ENCODE assay signal across 10 cellular contexts in genomic region chr20:52047811-52048302, GRCh38.
A peak's percentile ranks its signal among the peaks of the same experiment; 100 is the strongest.
DNase-seq lines count a peak whose midpoint lies in the region; ATAC-seq lines count a peak whose summit lies in the region.
"Had no signal": no experiment of that assay in that cellular context is flagged by ENCODE, and none has a peak within 500 bp of the region (broad histone marks: within the 10 kb centered on the region; RNA-seq: fewer than 3 reads in every experiment).

No MANE protein-coding gene starts in this region.

- H3K4me3 Mint-ChIP-seq in activated T-helper 1 cell treated with anti-CD3 and anti-CD28 coated beads, Interleukin-12 subunit alpha, Interleukin-12 subunit beta, Interleukin-2, Interleukin-4 antibody, amounts not matched to agents 30 ng/mL and 10 ng/mL and 1 ng/mL, durations not matched to agents 14 hours and 24 hours and 36 hours: peak overlapping the region; percentile 48
- H3K4me3 Mint-ChIP-seq: activated B cell treated with CpG ODN at 0.5 μM for 24 hours had no signal

- peaks cover 34% of the 10 kb centered on the region for H3K4me1 Mint-ChIP-seq in activated T-helper 1 cell treated with anti-CD3 and anti-CD28 coated beads, Interleukin-12 subunit alpha, Interleukin-12 subunit beta, Interleukin-2, Interleukin-4 antibody, amounts not matched to agents 30 ng/mL and 10 ng/mL and 1 ng/mL, durations not matched to agents 14 hours and 24 hours and 36 hours (ENCODE audit: low read depth)

- peak; percentile 92 for ATAC-seq in stimulated activated naive CD8-positive, alpha-beta T cell treated with anti-CD3 and anti-CD28 coated beads, Interleukin-15, Interleukin-2, amounts not matched to agents 100 U/mL and 50 U/mL, for 24 hours
- ATAC-seq in GM21447 (IDR thresholded peaks at IDR 0.05; ENCODE audit: unreplicated experiment) (no peak), GM21529 (IDR thresholded peaks at IDR 0.05; ENCODE audit: unreplicated experiment) (no peak), HG03045 (IDR thresholded peaks at IDR 0.05; ENCODE audit: unreplicated experiment) (no peak)

- peak overlapping the region; percentile 84 for H3K27ac Mint-ChIP-seq in activated T-helper 1 cell treated with anti-CD3 and anti-CD28 coated beads, Interleukin-12 subunit alpha, Interleukin-12 subunit beta, Interleukin-2, Interleukin-4 antibody, amounts not matched to agents 30 ng/mL and 10 ng/mL and 1 ng/mL, durations not matched to agents 14 hours and 24 hours and 36 hours
- H3K27ac Mint-ChIP-seq: activated B cell treated with CpG ODN at 0.5 μM for 24 hours had no signal

- H3K36me3 Mint-ChIP-seq in activated T-helper 1 cell treated with anti-CD3 and anti-CD28 coated beads, Interleukin-12 subunit alpha, Interleukin-12 subunit beta, Interleukin-2, Interleukin-4 antibody, amounts not matched to agents 30 ng/mL and 10 ng/mL and 1 ng/mL, durations not matched to agents 14 hours and 24 hours and 36 hours (ENCODE audit: low read depth): peaks cover 2% of the 10 kb centered on the region

- peaks cover 1% of the 10 kb centered on the region for H3K27me3 Mint-ChIP-seq in activated T-helper 1 cell treated with anti-CD3 and anti-CD28 coated beads, Interleukin-12 subunit alpha, Interleukin-12 subunit beta, Interleukin-2, Interleukin-4 antibody, amounts not matched to agents 30 ng/mL and 10 ng/mL and 1 ng/mL, durations not matched to agents 14 hours and 24 hours and 36 hours (ENCODE audit: insufficient read depth)

- intact Hi-C loops in activated T-helper 1 cell treated with anti-CD3 and anti-CD28 coated beads, Interleukin-12 subunit alpha, Interleukin-12 subunit beta, Interleukin-2, Interleukin-4 antibody, amounts not matched to agents 30 ng/mL and 10 ng/mL and 1 ng/mL, durations not matched to agents 14 hours and 24 hours and 36 hours (cut with micrococcal nuclease): loop anchor here (1.0 to 10.0 kb wide), 6 partner anchors 16 to 1027 kb away; no protein-coding TSS in a partner anchor

- H3K9me3 Mint-ChIP-seq in activated T-helper 1 cell treated with anti-CD3 and anti-CD28 coated beads, Interleukin-12 subunit alpha, Interleukin-12 subunit beta, Interleukin-2, Interleukin-4 antibody, amounts not matched to agents 30 ng/mL and 10 ng/mL and 1 ng/mL, durations not matched to agents 14 hours and 24 hours and 36 hours: no peaks in the 10 kb centered on the region
- H3K9me3 Mint-ChIP-seq: activated B cell treated with CpG ODN at 0.5 μM for 24 hours had no signal

- peak; percentile 63 for DNase-seq in activated effector memory CD4-positive, alpha-beta T cell treated with anti-CD3 and anti-CD28 coated beads, Interleukin-2, amount 50 U/mL, for 16 hours
- DNase-seq in activated effector memory CD4-positive, alpha-beta T cell treated with Interleukin-2 at 50 U/mL for 16 hours: no peak
- peak; percentile 38 for DNase-seq in activated T-helper 1 cell treated with anti-CD3 and anti-CD28 coated beads, Interleukin-12 subunit alpha, Interleukin-12 subunit beta, Interleukin-2, Interleukin-4 antibody, amounts not matched to agents 30 ng/mL and 10 ng/mL and 1 ng/mL, durations not matched to agents 14 hours and 24 hours and 36 hours (ENCODE audit: low spot score)
- DNase-seq in iris pigment epithelial cell (ENCODE audit: low read depth): peak; percentile 90
- peak; percentile 61 for DNase-seq in stimulated activated naive CD8-positive, alpha-beta T cell treated with anti-CD3 and anti-CD28 coated beads, Interleukin-15, Interleukin-2, amounts not matched to agents 100 U/mL and 50 U/mL, for 24 hours
- DNase-seq: activated B cell treated with CpG ODN at 0.5 μM for 24 hours, NCI-H524 had no signal
